Comparison of ENCODE assay signal across 14 cellular contexts in the genomic region with DNA sequence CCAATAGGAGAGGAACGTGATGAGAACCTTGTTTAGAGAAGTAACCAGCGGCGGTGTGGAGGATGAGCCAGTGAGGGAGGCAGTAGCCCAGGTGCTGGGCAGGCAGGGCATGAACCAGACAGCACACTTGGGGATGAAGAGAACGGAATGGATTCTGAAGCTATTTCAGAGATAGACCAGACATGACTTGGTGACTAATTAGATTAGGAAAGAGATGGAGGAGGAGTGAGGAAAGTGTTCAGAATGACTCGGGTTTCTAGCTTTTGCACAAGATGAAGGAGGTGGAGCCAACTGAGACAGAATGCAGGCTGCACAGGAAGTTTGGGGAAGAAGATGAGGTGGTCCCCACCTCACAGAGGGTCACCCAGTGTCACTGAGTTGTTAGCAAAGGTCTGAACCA. TPM values are rescaled to one million over a fixed set of nuclear protein-coding genes. Genes with fewer than 3 reads are reported as not detected.
A peak's percentile ranks its signal among the peaks of the same experiment; 100 is the strongest.
DNase-seq lines count a peak whose midpoint lies in the region; ATAC-seq and TF ChIP-seq lines count a peak whose summit lies in the region.
"Had no signal": no experiment of that assay in that cellular context is flagged by ENCODE, and none has a peak within 500 bp of the region (broad histone marks: within the 10 kb centered on the region; RNA-seq: fewer than 3 reads in every experiment).

No MANE protein-coding gene starts in this region.

- no peak overlapping the region for H3K4me3 ChIP-seq in AG09309 (ENCODE audit: control insufficient read depth, low read depth, low read length)
- no peak overlapping the region for H3K4me3 ChIP-seq in lung
- H3K4me3 ChIP-seq: SJCRH30 had no signal

- no peaks in the 10 kb centered on the region for H3K9me3 ChIP-seq in lung (ENCODE audit: control insufficient read depth in 2 of 2, insufficient read depth in 1 of 2, low read length in 1 of 2)
- H3K9me3 ChIP-seq: SJCRH30 had no signal

- peaks cover 0 to 6% of the 10 kb centered on the region in 2 donors for H3K36me3 ChIP-seq in lung (ENCODE audit: control insufficient read depth in 2 of 2, insufficient read depth in 2 of 2, low read length in 2 of 2)

- H3K27ac ChIP-seq in lung (ENCODE audit: low read depth in 1 of 2, low read length in 1 of 2): peak overlapping the region in 1 of 2 donors; percentile 37
- H3K27ac ChIP-seq: SJCRH30 had no signal

- peaks cover 13 to 28% of the 10 kb centered on the region in 2 donors for H3K4me1 ChIP-seq in lung (ENCODE audit: control insufficient read depth in 2 of 2, insufficient read depth in 2 of 2, low read length in 2 of 2)
- H3K4me1 ChIP-seq: SJCRH30 had no signal

- DNase-seq in AG09309 (ENCODE audit: low read depth): peak; percentile 44
- DNase-seq in M059J (ENCODE audit: low read depth): peak; percentile 42
- peak; percentile 94 for DNase-seq in amniotic epithelial cell (ENCODE audit: low read depth)
- no peak for DNase-seq in lung (ENCODE audit: low spot score)
- no peak for DNase-seq in COLO829 (ENCODE audit: low spot score)
- no peak for DNase-seq in activated naive CD4-positive, alpha-beta T cell treated with Interleukin-2 at 50 U/mL for 16 hours
- no peak for DNase-seq in stimulated activated naive CD4-positive, alpha-beta T cell (lab: John Stamatoyannopoulos, UW)
- DNase-seq: activated CD4-positive, alpha-beta T cell treated with anti-CD3 and anti-CD28 coated beads for 48 hours; CD4-positive, CD25-positive, alpha-beta regulatory T cell; NCI-H1930; SJCRH30 had no signal

- no peak for TF ChIP-seq CTCF in AG09309 (IDR thresholded peaks at IDR 0.05; ENCODE audit: control insufficient read depth, insufficient read depth, low read depth, low read length, missing control alignments)
- TF ChIP-seq CTCF in lung (IDR thresholded peaks at IDR 0.05; ENCODE audit: control extremely low read depth, extremely low read depth): no peak

- peak; percentile 24 for ATAC-seq in lung (ENCODE audit: insufficient read depth, low FRiP score)
- ATAC-seq in GM21381 (IDR thresholded peaks at IDR 0.05; ENCODE audit: unreplicated experiment): no peak
- ATAC-seq: sciatic nerve had no signal

- no peaks in the 10 kb centered on the region for H3K27me3 ChIP-seq in lung (ENCODE audit: control insufficient read depth, insufficient read depth)
- H3K27me3 ChIP-seq: SJCRH30 had no signal

- WGBS in lung, 2 donors: 32 to 54% methylated on average over 5 of the region's 5 CpGs

RNA-seq across cellular contexts. Expression of gene PEF1, which starts 5.1 kb away (rescaled TPM):
- total RNA-seq in M059J (2014; rRNA removed; shearing (Covaris generic)): 128 and 144 TPM in 2 replicates
- total RNA-seq in lung: 10 to 100 TPM; 75.1 to 77.1 TPM
- 100 to 1,000 TPM in 1 of 2 donors, 10 to 100 TPM in 1; 84.5 to 103 TPM for polyA plus RNA-seq in lung

RNA-seq across cellular contexts. Expression of gene HCRTR1, which starts 22.1 kb away (rescaled TPM):
- total RNA-seq in M059J (2014; rRNA removed; shearing (Covaris generic)): not detected in 2 replicates
- total RNA-seq in lung: under 1 TPM in 1 of 2 donors, not detected in 1; 0.14 TPM
- polyA plus RNA-seq in lung: under 1 TPM in 1 of 2 donors, not detected in 1; 0.08 TPM
- total RNA-seq: activated T-helper 2 cell treated with anti-CD3 and anti-CD28 coated beads, Interferon-gamma antibody, Interleukin-2, Interleukin-4, amounts not matched to agents 10 μg/mL and 5 μg/mL and 100 μg/mL, durations not matched to agents 14 hours and 24 hours and 36 hours; CD4-positive, CD25-positive, alpha-beta regulatory T cell; SJCRH30 had no signal
- polyA plus RNA-seq: CD4-positive, CD25-positive, alpha-beta regulatory T cell had no signal

Comparison
In these comparisons a context has a peak if more than half of its experiments do, and no peak if none do; other contexts are left out.
1. DNase-seq: peak in AG09309 (single experiment), M059J (single experiment) and amniotic epithelial cell (single experiment); none in lung (single experiment), COLO829 (single experiment), activated naive CD4-positive, alpha-beta T cell treated with Interleukin-2 at 50 U/mL for 16 hours (single experiment) and stimulated activated naive CD4-positive, alpha-beta T cell (0 of 6).